9 cellular contexts compared by ENCODE assay signal in the genomic region with DNA sequence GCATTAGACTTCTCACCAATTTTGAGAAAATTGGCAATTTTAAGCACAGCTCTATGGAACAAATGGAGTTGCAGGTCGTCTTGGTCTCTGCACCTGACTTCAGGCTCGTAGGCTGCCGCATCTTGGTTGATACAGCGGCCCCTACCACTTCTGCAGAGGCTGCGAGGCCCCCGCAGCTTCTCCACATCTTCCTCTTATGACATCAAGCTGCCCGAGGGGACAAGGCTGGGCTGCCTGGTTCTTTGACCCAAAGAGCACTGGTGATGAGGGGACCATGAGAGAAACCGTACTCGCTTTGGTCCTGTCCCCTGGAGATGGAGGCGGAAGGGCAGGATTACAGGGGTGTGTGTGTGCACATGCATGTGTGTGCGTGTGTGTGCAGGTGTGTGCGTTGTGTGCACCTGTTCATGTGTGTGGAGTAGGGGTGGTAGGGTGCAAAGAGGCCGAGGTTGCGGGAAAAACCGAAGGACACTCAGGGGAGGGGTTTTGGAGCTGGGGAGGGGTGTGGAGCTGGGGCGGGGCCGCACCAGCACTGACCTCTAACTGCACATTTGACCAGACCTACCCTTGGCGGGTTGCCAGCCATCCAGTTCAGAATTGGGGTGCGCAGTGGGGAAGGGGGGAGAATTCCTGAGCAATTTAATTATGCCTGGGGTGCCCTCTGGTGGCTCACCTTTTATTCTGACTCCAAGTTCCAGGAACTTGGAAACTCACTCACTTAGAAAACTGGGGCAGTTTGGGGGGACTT.
A peak's percentile ranks its signal among the peaks of the same experiment; 100 is the strongest.
DNase-seq lines count a peak whose midpoint lies in the region; ATAC-seq, FAIRE-seq and TF ChIP-seq lines count a peak whose summit lies in the region.
"Had no signal": no experiment of that assay in that cellular context is flagged by ENCODE, and none has a peak within 500 bp of the region (broad histone marks: within the 10 kb centered on the region; RNA-seq: fewer than 3 reads in every experiment).

No MANE protein-coding gene starts in this region.

- H3K4me2 ChIP-seq in GM12878 (ENCODE audit: control insufficient read depth, insufficient read depth): no peak overlapping the region

- ATAC-seq in GM12878 (no peak), HG03025 (IDR thresholded peaks at IDR 0.05; ENCODE audit: low FRiP score, unreplicated experiment) (no peak)

- CTCF ChIA-PET in AG04449 (lab: Yijun Ruan, JAX): interaction anchor here (1.0 to 3.5 kb wide), 12 partner anchors 9 to 457 kb away, joined by 3 to 21 read pairs (median 6); partner anchors contain the start of gene ANKRD10
- CTCF ChIA-PET in GM12878 (lab: Yijun Ruan, JAX): interaction anchor here (1.1 to 5.0 kb wide), 7 partner anchors 11 to 459 kb away, joined by 3 to 33 read pairs (median 4); no protein-coding TSS in a partner anchor

- peak; percentile 71 for TF ChIP-seq RAD21 in GM12878 (IDR thresholded peaks at IDR 0.05; ENCODE audit: insufficient read depth, low read depth, low read length)

- 61% methylated on average over 18 of the region's 19 CpGs for WGBS in GM12878 (ENCODE audit: insufficient coverage, insufficient replicate concordance, low lambda C conversion rate, missing lambda C conversion rate)

- H3K27me3 ChIP-seq in GM12878 (replicated peaks in 1 of 2; ENCODE audit: control insufficient read depth in 2 of 2, insufficient read depth in 2 of 2, low read length in 1 of 2): no peaks in the 10 kb centered on the region

- RAD21 ChIA-PET in GM12878 (lab: Charles Lee; ENCODE audit: unreplicated experiment): interaction anchor here (0.6 to 6.1 kb wide), 4 partner anchors 107 to 142 kb away, joined by 3 to 40 read pairs (median 10); partner anchors contain the start of gene ANKRD10

- no peak overlapping the region for H3K27ac ChIP-seq in GM12878 (ENCODE audit: control insufficient read depth, insufficient read depth)

- TF ChIP-seq POLR2A in H54 (IDR thresholded peaks at IDR 0.05; ENCODE audit: low read depth, low read length) (no peak), GM12878 (IDR thresholded peaks at IDR 0.05; ENCODE audit: low read depth, low read length) (no peak)

- H4K20me1 ChIP-seq in GM12878 (ENCODE audit: control insufficient read depth, insufficient read depth): no peaks in the 10 kb centered on the region

- SMC1A ChIA-PET in GM12878 (lab: Charles Lee; ENCODE audit: uncharacterized antibody, unreplicated experiment): interaction anchor here (1.2 to 5.5 kb wide), 4 partner anchors 106 to 221 kb away, joined by 3 to 28 read pairs (median 4); no protein-coding TSS in a partner anchor

- peaks cover 12% of the 10 kb centered on the region for H3K4me1 ChIP-seq in GM12878 (ENCODE audit: control insufficient read depth, insufficient read depth, low read length)

- H3K9ac ChIP-seq in GM12878 (ENCODE audit: control insufficient read depth, insufficient read depth, low read length): no peak overlapping the region

- POLR2A ChIA-PET in AG04449 (lab: Yijun Ruan, JAX): interaction anchor here (0.6 kb wide), 1 partner anchor 103 kb away, joined by 3 read pairs; no protein-coding TSS in a partner anchor
- POLR2A ChIA-PET in GM12878 (lab: Charles Lee): interaction anchor here (1.0 to 1.7 kb wide), 2 partner anchors 102 to 135 kb away, joined by 3 to 5 read pairs; no protein-coding TSS in a partner anchor

- in situ Hi-C loops in GM12878 (cut with MboI): loop anchor here (5.0 to 10.0 kb wide), 2 partner anchors 128 to 455 kb away; no protein-coding TSS in a partner anchor

- H3K36me3 ChIP-seq in GM12878 (ENCODE audit: control insufficient read depth in 2 of 2, insufficient read depth in 2 of 2, low read length in 1 of 2): no peaks in the 10 kb centered on the region

- DNase-seq in AG04449 (ENCODE audit: low read depth, low spot score) (no peak), H54 (ENCODE audit: insufficient read length, low spot score) (peak; percentile 47), GM12878 (ENCODE audit: low read depth, low spot score) (no peak), left kidney (ENCODE audit: low read depth, low spot score) (peak; percentile 30), SW 1271 (lab: John Stamatoyannopoulos, UW) (no peak), T-helper 1 cell (no peak)
- no peak for DNase-seq in central memory CD4-positive, alpha-beta T cell
- DNase-seq: T-helper 2 cell had no signal

- no peak for TF ChIP-seq EP300 in GM12878 (IDR thresholded peaks at IDR 0.05; ENCODE audit: borderline replicate concordance in 1 of 2, control insufficient read depth in 1 of 2, low read depth in 2 of 2, low read length in 2 of 2)

- TF ChIP-seq CTCF in AG04449 (IDR thresholded peaks at IDR 0.05; ENCODE audit: insufficient read depth, low read length, missing control alignments) (peak; percentile 12), GM12878 (IDR thresholded peaks at IDR 0.05 in 2 of 3, conservative IDR thresholded peaks at IDR 0.05 in 1 of 3; ENCODE audit: control insufficient read depth in 2 of 3, extremely low read depth in 1 of 3, insufficient read depth in 1 of 3, low read depth in 3 of 3, low read length in 3 of 3) (peak; percentile 31 to 57 (median 38); a peak in 4 of 6 replicates)

- FAIRE-seq in H54 (lab: Jason Lieb, UNC): no peak
- no peak for FAIRE-seq in GM12878 (lab: Jason Lieb, UNC)

- intact Hi-C loops in GM12878 (cut with micrococcal nuclease; ENCODE audit: unreplicated experiment): loop anchor here (1.0 to 10.0 kb wide), 4 partner anchors 106 to 575 kb away; no protein-coding TSS in a partner anchor

- H3K9me3 ChIP-seq in GM12878 (replicated peaks; ENCODE audit: control insufficient read depth, insufficient read depth, low read length): no peaks in the 10 kb centered on the region

- no TSS peak for BruUV-seq in GM12878 (replicated peaks; lab: Mats Ljungman, UMichigan)

- H3K79me2 ChIP-seq in GM12878 (ENCODE audit: control insufficient read depth, insufficient read depth, low read length): no peaks in the 10 kb centered on the region

- no peak overlapping the region for H3K4me3 ChIP-seq in AG04449 (ENCODE audit: low read depth, low read length)
- no peak overlapping the region for H3K4me3 ChIP-seq in GM12878

- H2AFZ ChIP-seq in GM12878 (ENCODE audit: control insufficient read depth, low read depth, low read length): no peak overlapping the region

TF ChIP-seq in GM12878, 131 proteins besides CTCF, POLR2A, EP300 and RAD21:
- TF ChIP-seq TCF3 (IDR thresholded peaks at IDR 0.05; ENCODE audit: borderline replicate concordance, insufficient read depth, low read depth, low read length) (no peak), IKZF1 (conservative IDR thresholded peaks at IDR 0.05) (peak; percentile 20; the same call in 1 of the 2 replicates), IKZF2 (IDR thresholded peaks at IDR 0.05) (0 out of 4 replicates have a peak, but pooled peaks of 1 of the 2 experiments have one; percentile 18), SMC3 (IDR thresholded peaks at IDR 0.05; ENCODE audit: borderline replicate concordance, low read length) (peak; percentile 68)
- TF ChIP-seq, protein P1, sequence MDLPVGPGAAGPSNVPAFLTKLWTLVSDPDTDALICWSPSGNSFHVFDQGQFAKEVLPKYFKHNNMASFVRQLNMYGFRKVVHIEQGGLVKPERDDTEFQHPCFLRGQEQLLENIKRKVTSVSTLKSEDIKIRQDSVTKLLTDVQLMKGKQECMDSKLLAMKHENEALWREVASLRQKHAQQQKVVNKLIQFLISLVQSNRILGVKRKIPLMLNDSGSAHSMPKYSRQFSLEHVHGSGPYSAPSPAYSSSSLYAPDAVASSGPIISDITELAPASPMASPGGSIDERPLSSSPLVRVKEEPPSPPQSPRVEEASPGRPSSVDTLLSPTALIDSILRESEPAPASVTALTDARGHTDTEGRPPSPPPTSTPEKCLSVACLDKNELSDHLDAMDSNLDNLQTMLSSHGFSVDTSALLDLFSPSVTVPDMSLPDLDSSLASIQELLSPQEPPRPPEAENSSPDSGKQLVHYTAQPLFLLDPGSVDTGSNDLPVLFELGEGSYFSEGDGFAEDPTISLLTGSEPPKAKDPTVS (IDR thresholded peaks at IDR 0.05; ENCODE audit: low read depth, low read length): no peak
TF ChIP-seq in GM12878: peak in this region for 3.

Comparison
In these comparisons a context has a peak if more than half of its experiments do, and no peak if none do; other contexts are left out.
1. DNase-seq: peak in H54 (single experiment) and left kidney (single experiment); none in AG04449 (single experiment), GM12878 (single experiment), SW 1271 (0 of 2), T-helper 1 cell (0 of 5) and central memory CD4-positive, alpha-beta T cell (single experiment).